13 cellular contexts compared by ENCODE assay signal in the genomic region with DNA sequence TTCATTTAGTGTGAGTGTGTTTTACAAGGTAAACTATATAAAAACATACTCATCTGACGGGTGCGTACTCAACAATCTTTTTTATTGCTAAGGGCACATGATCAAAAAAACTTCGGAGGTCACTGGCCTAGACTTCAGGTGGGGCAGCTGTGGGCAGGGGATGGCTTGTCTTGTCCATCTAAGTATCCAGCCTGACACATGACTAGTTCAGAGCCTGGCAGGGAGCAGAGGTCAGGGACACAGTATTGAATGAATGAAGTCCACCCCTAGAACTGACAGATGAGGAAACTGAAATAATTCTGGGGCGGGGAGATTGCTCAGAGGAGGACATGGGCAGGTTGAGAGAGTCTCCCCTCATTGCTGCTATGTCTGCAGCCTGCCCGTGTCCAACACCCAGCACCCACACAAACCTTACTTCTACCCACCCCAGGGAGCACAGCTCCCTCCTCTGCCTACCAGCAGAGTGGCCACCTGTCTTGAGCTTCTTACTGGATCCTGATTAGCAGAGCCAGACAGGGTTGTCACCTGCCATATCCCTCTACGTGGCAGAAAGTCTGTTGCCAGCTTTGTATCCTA.
"Had no signal": no experiment of that assay in that cellular context is flagged by ENCODE, and none has a peak within 500 bp of the region (broad histone marks: within the 10 kb centered on the region; RNA-seq: fewer than 3 reads in every experiment).

No MANE protein-coding gene starts in this region.

- H3K4me2 ChIP-seq: hepatocyte had no signal

- H3K27ac Mint-ChIP-seq: activated B cell treated with CpG ODN at 0.5 μM for 24 hours; activated CD4-positive, alpha-beta T cell treated with anti-CD3 and anti-CD28 coated beads, Interleukin-2, amount 10 ng/mL, durations not matched to agents 7 days and 5 days; activated naive CD4-positive, alpha-beta T cell treated with anti-CD3 and anti-CD28 coated beads, Interleukin-2, amount 50 U/mL, for 24 hours; dendritic cell treated with granulocyte-macrophage colony-stimulating factor and Interleukin-4, amounts not matched to agents 40 ng/mL and 50 ng/mL, for 4 days; effector memory CD8-positive, alpha-beta T cell had no signal

- H3K9me3 ChIP-seq: neutrophil had no signal

- FAIRE-seq: kidney had no signal

- H3K4me3 Mint-ChIP-seq: activated B cell treated with CpG ODN at 0.5 μM for 24 hours; activated CD4-positive, alpha-beta T cell treated with anti-CD3 and anti-CD28 coated beads, Interleukin-2, amount 10 ng/mL, durations not matched to agents 7 days and 5 days; activated naive CD4-positive, alpha-beta T cell treated with anti-CD3 and anti-CD28 coated beads, Interleukin-2, amount 50 U/mL, for 24 hours; dendritic cell treated with granulocyte-macrophage colony-stimulating factor and Interleukin-4, amounts not matched to agents 40 ng/mL and 50 ng/mL, for 4 days; effector memory CD8-positive, alpha-beta T cell; T-helper 17 cell had no signal

- H3K36me3 Mint-ChIP-seq: activated naive CD4-positive, alpha-beta T cell treated with anti-CD3 and anti-CD28 coated beads, Interleukin-2, amount 50 U/mL, for 24 hours; naive B cell had no signal

- H3K27ac ChIP-seq: hepatocyte, neutrophil had no signal

- H3K79me2 ChIP-seq: hepatocyte had no signal

- H2AFZ ChIP-seq: hepatocyte had no signal

- DNase-seq: kidney, midbrain, substantia nigra had no signal

- H3K27me3 ChIP-seq: hepatocyte had no signal

- H3K9me3 Mint-ChIP-seq: activated B cell treated with CpG ODN at 0.5 μM for 24 hours; activated CD4-positive, alpha-beta T cell treated with anti-CD3 and anti-CD28 coated beads, Interleukin-2, amount 10 ng/mL, durations not matched to agents 7 days and 5 days; activated naive CD4-positive, alpha-beta T cell treated with anti-CD3 and anti-CD28 coated beads, Interleukin-2, amount 50 U/mL, for 24 hours; dendritic cell treated with granulocyte-macrophage colony-stimulating factor and Interleukin-4, amounts not matched to agents 40 ng/mL and 50 ng/mL, for 4 days; effector memory CD8-positive, alpha-beta T cell had no signal

- H3K4me3 ChIP-seq: hepatocyte, skin epidermis had no signal

- H3K36me3 ChIP-seq: neutrophil had no signal
